In genomic region chr22:24208012-24208749, GRCh38 we compare ENCODE assay signal across 1 cellular context.
TF ChIP-seq lines count a peak whose summit lies in the region.

No MANE protein-coding gene starts in this region.

TF ChIP-seq in HepG2, 621 proteins besides CTCF, POLR2A, EP300 and RAD21 (continued from another document and continues in another):
- TF ChIP-seq HNF1A (IDR thresholded peaks at IDR 0.05; ENCODE audit: low read depth) (peak; percentile 34; the same call in 1 of the 2 replicates), HNF1A (CRISPR knock-in tag; IDR thresholded peaks at IDR 0.05; ENCODE audit: borderline replicate concordance) (no peak), NR2F6 (IDR thresholded peaks at IDR 0.05) (peak; percentile 49; the same call in 1 of the 2 replicates), NR2F6 (CRISPR knock-in tag; IDR thresholded peaks at IDR 0.05) (peak; percentile 54; the same call in 1 of the 2 replicates), KDM6A (CRISPR knock-in tag; IDR thresholded peaks at IDR 0.05; ENCODE audit: low read depth) (peak; percentile 49), ZEB1 (IDR thresholded peaks at IDR 0.05; ENCODE audit: insufficient replicate concordance, low read depth) (peak; percentile 56), KDM1A (CRISPR knock-in tag; IDR thresholded peaks at IDR 0.05) (no peak), KLF11 (CRISPR knock-in tag; IDR thresholded peaks at IDR 0.05) (no peak), ELF3 (CRISPR knock-in tag; IDR thresholded peaks at IDR 0.05) (peak; percentile 80; the same call in 1 of the 2 replicates), ZNF124 (CRISPR knock-in tag; IDR thresholded peaks at IDR 0.05) (0 out of 2 replicates have a peak, but pooled peaks have one; percentile 40), DBP (CRISPR knock-in tag; IDR thresholded peaks at IDR 0.05; ENCODE audit: not compliant biosample characterization) (no peak), SMARCE1 (IDR thresholded peaks at IDR 0.05; ENCODE audit: borderline replicate concordance) (peak; percentile 15; the same call in 1 of the 2 replicates), ERF (CRISPR knock-in tag; IDR thresholded peaks at IDR 0.05) (peak; percentile 62; the same call in 1 of the 2 replicates), HNRNPH1 (optimal IDR thresholded peaks at IDR 0.05; ENCODE audit: low read depth, low read length) (no peak), ZSCAN21 (CRISPR knock-in tag; IDR thresholded peaks at IDR 0.05; ENCODE audit: borderline replicate concordance) (no peak), POGK (CRISPR knock-in tag; conservative IDR thresholded peaks at IDR 0.05) (0 out of 2 replicates have a peak, but pooled peaks have one; percentile 27), ZNF652 (CRISPR knock-in tag; IDR thresholded peaks at IDR 0.05; ENCODE audit: borderline replicate concordance, low read depth) (0 out of 2 replicates have a peak, but pooled peaks have one; percentile 18), TIGD3 (CRISPR knock-in tag; IDR thresholded peaks at IDR 0.05; ENCODE audit: borderline replicate concordance) (no peak), HDAC1 (CRISPR knock-in tag; IDR thresholded peaks at IDR 0.05) (peak; percentile 54; the same call in 1 of the 2 replicates), THRA (CRISPR knock-in tag; IDR thresholded peaks at IDR 0.05; ENCODE audit: borderline replicate concordance) (peak; percentile 53; the same call in 1 of the 2 replicates), TEAD3 (CRISPR knock-in tag; optimal IDR thresholded peaks at IDR 0.05; ENCODE audit: borderline replicate concordance) (peak; percentile 88), TRIM24 (CRISPR knock-in tag; IDR thresholded peaks at IDR 0.05) (0 out of 2 replicates have a peak, but pooled peaks have one; percentile 40), PBX2 (CRISPR knock-in tag; IDR thresholded peaks at IDR 0.05) (no peak), ZNF441 (CRISPR knock-in tag; IDR thresholded peaks at IDR 0.05; ENCODE audit: borderline replicate concordance) (no peak), NCOA2 (CRISPR knock-in tag; IDR thresholded peaks at IDR 0.05) (peak; percentile 85), TMF1 (CRISPR knock-in tag; IDR thresholded peaks at IDR 0.05; ENCODE audit: low read depth) (no peak), ARID4A (CRISPR knock-in tag; IDR thresholded peaks at IDR 0.05; ENCODE audit: borderline replicate concordance) (no peak), YEATS4 (CRISPR knock-in tag; IDR thresholded peaks at IDR 0.05; ENCODE audit: borderline replicate concordance) (0 out of 2 replicates have a peak, but pooled peaks have one; percentile 22), GATAD2A (CRISPR knock-in tag; IDR thresholded peaks at IDR 0.05) (peak; percentile 91), CEBPB (IDR thresholded peaks at IDR 0.05; ENCODE audit: borderline replicate concordance, low read depth, low read length) (peak; percentile 78; the same call in 1 of the 2 replicates), FOSL1 (CRISPR knock-in tag; IDR thresholded peaks at IDR 0.05; ENCODE audit: borderline replicate concordance) (peak; percentile 90), KDM3A (CRISPR knock-in tag; IDR thresholded peaks at IDR 0.05; ENCODE audit: low read depth) (no peak), FOXJ3 (CRISPR knock-in tag; IDR thresholded peaks at IDR 0.05; ENCODE audit: borderline replicate concordance) (peak; percentile 65; the same call in 1 of the 2 replicates), SMAD3 (CRISPR knock-in tag; IDR thresholded peaks at IDR 0.05) (0 out of 2 replicates have a peak, but pooled peaks have one; percentile 50), ZNF557 (CRISPR knock-in tag; IDR thresholded peaks at IDR 0.05) (no peak), RCOR2 (CRISPR knock-in tag; IDR thresholded peaks at IDR 0.05) (peak; percentile 62; the same call in 1 of the 2 replicates), MIER3 (CRISPR knock-in tag; IDR thresholded peaks at IDR 0.05; ENCODE audit: borderline replicate concordance) (peak; percentile 40; the same call in 1 of the 2 replicates), ARID5B (CRISPR knock-in tag; IDR thresholded peaks at IDR 0.05) (peak; percentile 87), ZNF33A (CRISPR knock-in tag; IDR thresholded peaks at IDR 0.05; ENCODE audit: borderline replicate concordance) (peak; percentile 38; the same call in 1 of the 2 replicates), FOSL2 (CRISPR knock-in tag; IDR thresholded peaks at IDR 0.05) (peak; percentile 95), NCOR1 (IDR thresholded peaks at IDR 0.05; ENCODE audit: borderline replicate concordance, low read length) (no peak), ZNF605 (CRISPR knock-in tag; IDR thresholded peaks at IDR 0.05) (0 out of 2 replicates have a peak, but pooled peaks have one; percentile 43)
